Comparison of ENCODE assay signal across 38 cellular contexts in genomic region chr17:58111676-58112075, GRCh38. TPM values are rescaled to one million over a fixed set of nuclear protein-coding genes. Genes with fewer than 3 reads are reported as not detected.
"Had no signal": no experiment of that assay in that cellular context is flagged by ENCODE, and none has a peak within 500 bp of the region (broad histone marks: within the 10 kb centered on the region; RNA-seq: fewer than 3 reads in every experiment).

No MANE protein-coding gene starts in this region.

- H3K4me3 ChIP-seq: adrenal gland, ascending aorta, cardiac muscle cell had no signal

- H3K36me3 ChIP-seq: adrenal gland, ascending aorta, cardiac muscle cell had no signal

- H3K27me3 ChIP-seq: adrenal gland, ascending aorta had no signal

- H3K27me3 Mint-ChIP-seq: activated naive CD8-positive, alpha-beta T cell treated with anti-CD3 and anti-CD28 coated beads for 36 hours; activated T-cell treated with anti-CD3 and anti-CD28 coated beads, Interleukin-2, amount 50 U/mL, for 24 hours; activated T-helper 17 cell treated with anti-CD3 and anti-CD28 coated beads, Interleukin-2, amount 50 U/mL, for 72 hours had no signal

- H3K36me3 Mint-ChIP-seq: activated CD8-positive, alpha-beta memory T cell treated with anti-CD3 and anti-CD28 coated beads, Interleukin-2, amount 10 ng/mL, durations not matched to agents 7 days and 5 days; activated naive CD4-positive, alpha-beta T cell treated with anti-CD3 and anti-CD28 coated beads, Interleukin-2, amount 50 U/mL, for 72 hours; activated naive CD8-positive, alpha-beta T cell treated with anti-CD3 and anti-CD28 coated beads for 36 hours; brain had no signal

- DNase-seq: activated CD4-positive, alpha-beta memory T cell treated with anti-CD3 and anti-CD28 coated beads, Interleukin-2, amount 10 ng/mL, durations not matched to agents 7 days and 5 days; activated CD4-positive, alpha-beta T cell treated with anti-CD3 and anti-CD28 coated beads for 1 hour; activated CD4-positive, alpha-beta T cell treated with anti-CD3 and anti-CD28 coated beads for 36 hours; activated CD4-positive, alpha-beta T cell treated with anti-CD3 and anti-CD28 coated beads for 48 hours; activated CD4-positive, alpha-beta T cell treated with anti-CD3 and anti-CD28 coated beads, Interleukin-2, amount 10 ng/mL, durations not matched to agents 7 days and 5 days; activated CD4-positive, alpha-beta T cell treated with anti-CD3 and anti-CD28 coated beads, Interleukin-2, amount 50 U/mL, for 48 hours; activated CD4-positive, CD25-positive, alpha-beta regulatory T cell; activated CD8-positive, alpha-beta memory T cell treated with anti-CD3 and anti-CD28 coated beads for 24 hours; activated CD8-positive, alpha-beta memory T cell treated with anti-CD3 and anti-CD28 coated beads, Interleukin-2, amount 10 ng/mL, durations not matched to agents 7 days and 5 days; activated CD8-positive, alpha-beta memory T cell treated with anti-CD3 and anti-CD28 coated beads, Interleukin-2, amount 50 U/mL, for 48 hours; activated CD8-positive, alpha-beta T cell treated with anti-CD3 and anti-CD28 coated beads, Interleukin-2, amount 10 ng/mL, durations not matched to agents 7 days and 5 days; activated effector memory CD4-positive, alpha-beta T cell treated with anti-CD3 and anti-CD28 coated beads, Interleukin-2, amount 50 U/mL, for 16 hours; activated gamma-delta T cell treated with Interleukin-2 at 50 U/mL for 16 hours; activated naive CD4-positive, alpha-beta T cell; activated naive CD4-positive, alpha-beta T cell treated with anti-CD3 and anti-CD28 coated beads for 36 hours; activated naive CD4-positive, alpha-beta T cell treated with anti-CD3 and anti-CD28 coated beads, Interleukin-2, amount 50 U/mL, for 16 hours; activated naive CD8-positive, alpha-beta T cell treated with anti-CD3 and anti-CD28 coated beads for 36 hours; activated T-cell treated with anti-CD3 and anti-CD28 coated beads, Interleukin-2, amount 50 U/mL, for 24 hours; activated T-cell treated with anti-CD3 and anti-CD28 coated beads, Interleukin-2, amount 50 U/mL, for 48 hours; adrenal gland; amygdala; anterior cingulate cortex; caudate nucleus; cerebellar nuclear complex; T-helper 2 cell; T-helper 9 cell had no signal

- H3K4me1 ChIP-seq: adrenal gland, ascending aorta had no signal

- H3K9me3 ChIP-seq: adrenal gland, ascending aorta had no signal

- H3K4me3 Mint-ChIP-seq: activated CD4-positive, alpha-beta memory T cell treated with anti-CD3 and anti-CD28 coated beads, Interleukin-2, amount 10 ng/mL, durations not matched to agents 7 days and 5 days; activated CD4-positive, alpha-beta T cell treated with anti-CD3 and anti-CD28 coated beads for 36 hours; activated CD4-positive, alpha-beta T cell treated with anti-CD3 and anti-CD28 coated beads, Interleukin-2, amount 10 ng/mL, durations not matched to agents 7 days and 5 days; activated CD8-positive, alpha-beta memory T cell treated with anti-CD3 and anti-CD28 coated beads, Interleukin-2, amount 10 ng/mL, durations not matched to agents 7 days and 5 days; activated CD8-positive, alpha-beta T cell treated with anti-CD3 and anti-CD28 coated beads, Interleukin-2, amount 10 ng/mL, durations not matched to agents 7 days and 5 days; activated naive CD4-positive, alpha-beta T cell treated with anti-CD3 and anti-CD28 coated beads for 36 hours; activated naive CD8-positive, alpha-beta T cell treated with anti-CD3 and anti-CD28 coated beads for 36 hours; activated T-cell treated with anti-CD3 and anti-CD28 coated beads, Interleukin-2, amount 50 U/mL, for 24 hours; activated T-helper 17 cell treated with anti-CD3 and anti-CD28 coated beads, Interleukin-2, amount 50 U/mL, for 72 hours; brain; central memory CD8-positive, alpha-beta T cell; T-helper 1 cell treated with Interleukin-12 subunit alpha and Interleukin-12 subunit beta and Interleukin-4 antibody, amounts not matched to agents 30 μg/mL and 1 μg/mL, for 36 hours; T-helper 2 cell treated with Interferon-gamma antibody and Interleukin-4, amounts not matched to agents 5 μg/mL and 100 μg/mL, for 36 hours had no signal

- H3K4me1 Mint-ChIP-seq: activated CD4-positive, alpha-beta memory T cell treated with anti-CD3 and anti-CD28 coated beads, Interleukin-2, amount 10 ng/mL, durations not matched to agents 7 days and 5 days; activated CD4-positive, alpha-beta T cell treated with anti-CD3 and anti-CD28 coated beads for 36 hours; activated CD4-positive, alpha-beta T cell treated with anti-CD3 and anti-CD28 coated beads, Interleukin-2, amount 10 ng/mL, durations not matched to agents 7 days and 5 days; activated naive CD8-positive, alpha-beta T cell treated with anti-CD3 and anti-CD28 coated beads for 36 hours; activated T-helper 17 cell treated with anti-CD3 and anti-CD28 coated beads, Interleukin-2, amount 50 U/mL, for 72 hours; central memory CD8-positive, alpha-beta T cell had no signal

- H3K27ac ChIP-seq: adrenal gland, ascending aorta, cardiac muscle cell had no signal

- ATAC-seq: activated CD4-positive, alpha-beta T cell treated with anti-CD3 and anti-CD28 coated beads for 36 hours; activated CD4-positive, CD25-positive, alpha-beta regulatory T cell treated with anti-CD3 and anti-CD28 coated beads, Interleukin-2, amount 50 U/mL, for 24 hours; activated CD8-positive, alpha-beta memory T cell treated with anti-CD3 and anti-CD28 coated beads, Interleukin-2, amount 10 ng/mL, durations not matched to agents 7 days and 5 days; activated CD8-positive, alpha-beta T cell treated with anti-CD3 and anti-CD28 coated beads, Interleukin-2, amount 10 ng/mL, durations not matched to agents 7 days and 5 days; activated naive CD4-positive, alpha-beta T cell treated with anti-CD3 and anti-CD28 coated beads, Interleukin-2, amount 50 U/mL, for 72 hours; activated T-helper 17 cell treated with anti-CD3 and anti-CD28 coated beads, Interleukin-2, amount 50 U/mL, for 72 hours had no signal

- H3K27ac Mint-ChIP-seq: activated CD4-positive, alpha-beta memory T cell treated with anti-CD3 and anti-CD28 coated beads, Interleukin-2, amount 10 ng/mL, durations not matched to agents 7 days and 5 days; activated CD4-positive, alpha-beta T cell treated with anti-CD3 and anti-CD28 coated beads for 36 hours; activated CD4-positive, alpha-beta T cell treated with anti-CD3 and anti-CD28 coated beads, Interleukin-2, amount 10 ng/mL, durations not matched to agents 7 days and 5 days; activated CD8-positive, alpha-beta memory T cell treated with anti-CD3 and anti-CD28 coated beads, Interleukin-2, amount 10 ng/mL, durations not matched to agents 7 days and 5 days; activated CD8-positive, alpha-beta T cell treated with anti-CD3 and anti-CD28 coated beads, Interleukin-2, amount 10 ng/mL, durations not matched to agents 7 days and 5 days; activated naive CD4-positive, alpha-beta T cell treated with anti-CD3 and anti-CD28 coated beads for 36 hours; activated naive CD4-positive, alpha-beta T cell treated with anti-CD3 and anti-CD28 coated beads, Interleukin-2, amount 50 U/mL, for 72 hours; activated naive CD8-positive, alpha-beta T cell treated with anti-CD3 and anti-CD28 coated beads for 36 hours; activated T-cell treated with anti-CD3 and anti-CD28 coated beads, Interleukin-2, amount 50 U/mL, for 24 hours; activated T-helper 17 cell treated with anti-CD3 and anti-CD28 coated beads, Interleukin-2, amount 50 U/mL, for 72 hours; brain; T-helper 1 cell treated with Interleukin-12 subunit alpha and Interleukin-12 subunit beta and Interleukin-4 antibody, amounts not matched to agents 30 μg/mL and 1 μg/mL, for 36 hours; T-helper 2 cell treated with Interferon-gamma antibody and Interleukin-4, amounts not matched to agents 5 μg/mL and 100 μg/mL, for 36 hours had no signal

- FAIRE-seq: bronchial epithelial cell, TTC549 had no signal

- H3K9me3 Mint-ChIP-seq: activated CD4-positive, alpha-beta memory T cell treated with anti-CD3 and anti-CD28 coated beads, Interleukin-2, amount 10 ng/mL, durations not matched to agents 7 days and 5 days; activated CD4-positive, alpha-beta T cell treated with anti-CD3 and anti-CD28 coated beads, Interleukin-2, amount 10 ng/mL, durations not matched to agents 7 days and 5 days; activated naive CD4-positive, alpha-beta T cell treated with anti-CD3 and anti-CD28 coated beads for 36 hours; activated naive CD4-positive, alpha-beta T cell treated with anti-CD3 and anti-CD28 coated beads, Interleukin-2, amount 50 U/mL, for 72 hours; activated T-cell treated with anti-CD3 and anti-CD28 coated beads, Interleukin-2, amount 50 U/mL, for 24 hours; activated T-helper 17 cell treated with anti-CD3 and anti-CD28 coated beads, Interleukin-2, amount 50 U/mL, for 72 hours; central memory CD8-positive, alpha-beta T cell; T-helper 1 cell treated with Interleukin-12 subunit alpha and Interleukin-12 subunit beta and Interleukin-4 antibody, amounts not matched to agents 30 μg/mL and 1 μg/mL, for 36 hours; T-helper 2 cell treated with Interferon-gamma antibody and Interleukin-4, amounts not matched to agents 5 μg/mL and 100 μg/mL, for 36 hours had no signal

RNA-seq across cellular contexts. Expression of gene OR4D1, which starts 36.5 kb away (rescaled TPM):
- total RNA-seq: adrenal gland, ascending aorta, bronchial epithelial cell, cardiac muscle cell, chondrocyte had no signal
- polyA plus RNA-seq: cardiac muscle cell had no signal

RNA-seq across cellular contexts. Expression of gene OR4D2, which starts 55.1 kb away (rescaled TPM):
- total RNA-seq: activated CD4-positive, alpha-beta memory T cell treated with anti-CD3 and anti-CD28 coated beads, Interleukin-2, amount 10 ng/mL, durations not matched to agents 7 days and 5 days; activated CD4-positive, alpha-beta T cell treated with anti-CD3 and anti-CD28 coated beads for 36 hours; activated CD4-positive, alpha-beta T cell treated with anti-CD3 and anti-CD28 coated beads, Interleukin-2, amount 10 ng/mL, durations not matched to agents 7 days and 5 days; activated CD8-positive, alpha-beta memory T cell treated with anti-CD3 and anti-CD28 coated beads, Interleukin-2, amount 10 ng/mL, durations not matched to agents 7 days and 5 days; activated CD8-positive, alpha-beta T cell treated with anti-CD3 and anti-CD28 coated beads, Interleukin-2, amount 10 ng/mL, durations not matched to agents 7 days and 5 days; activated naive CD4-positive, alpha-beta T cell treated with anti-CD3 and anti-CD28 coated beads for 36 hours; activated naive CD4-positive, alpha-beta T cell treated with anti-CD3 and anti-CD28 coated beads, Interleukin-2, amount 50 U/mL, for 72 hours; activated naive CD8-positive, alpha-beta T cell treated with anti-CD3 and anti-CD28 coated beads for 36 hours; activated T-helper 17 cell treated with anti-CD3 and anti-CD28 coated beads, Interleukin-2, amount 50 U/mL, for 72 hours; adrenal gland; ascending aorta; bronchial epithelial cell; cardiac muscle cell; chondrocyte had no signal
- polyA plus RNA-seq: adrenal gland, cardiac muscle cell had no signal
